ENCODE assay signal across 32 cellular contexts in the genomic region with DNA sequence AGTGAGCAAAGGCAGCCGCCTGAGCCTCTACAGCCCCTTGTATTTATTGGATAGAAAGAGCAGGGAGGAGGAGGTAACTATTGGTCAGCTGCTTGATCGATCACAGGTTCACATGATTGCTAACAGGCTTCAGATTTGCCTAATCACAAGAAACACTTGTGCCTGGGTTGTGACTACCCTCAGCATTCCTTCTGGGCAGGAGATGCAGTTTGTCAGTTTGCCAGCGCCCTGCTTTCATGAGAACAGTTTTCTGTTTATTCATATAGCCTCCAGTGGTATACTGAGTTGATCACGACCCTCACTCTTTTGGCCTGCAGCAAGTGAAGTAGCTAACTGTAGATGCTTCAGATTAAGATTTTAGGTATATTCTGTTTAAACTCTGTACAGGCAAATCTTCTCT.
"Had no signal": no experiment of that assay in that cellular context is flagged by ENCODE, and none has a peak within 500 bp of the region (broad histone marks: within the 10 kb centered on the region; RNA-seq: fewer than 3 reads in every experiment).

No MANE protein-coding gene starts in this region.

- H3K27ac ChIP-seq: ascending aorta, brain microvascular endothelial cell, coronary artery, dorsolateral prefrontal cortex, esophagus muscularis mucosa had no signal

- ATAC-seq: activated naive CD4-positive, alpha-beta T cell treated with anti-CD3 and anti-CD28 coated beads, Interleukin-2, amount 50 U/mL, for 72 hours; activated T-cell treated with anti-CD3 and anti-CD28 coated beads, Interleukin-2, amount 50 U/mL, for 72 hours; T-helper 17 cell had no signal

- H3K4me3 ChIP-seq: ascending aorta, coronary artery, dorsolateral prefrontal cortex, esophagus muscularis mucosa had no signal

- H3K36me3 Mint-ChIP-seq: activated naive CD4-positive, alpha-beta T cell treated with anti-CD3 and anti-CD28 coated beads, Interleukin-2, amount 10 ng/mL, durations not matched to agents 7 days and 5 days; activated naive CD4-positive, alpha-beta T cell treated with anti-CD3 and anti-CD28 coated beads, Interleukin-2, amount 50 U/mL, for 72 hours; activated naive CD8-positive, alpha-beta T cell treated with anti-CD3 and anti-CD28 coated beads, Interleukin-2, amount 10 ng/mL, durations not matched to agents 7 days and 5 days had no signal

- FAIRE-seq: bronchial epithelial cell, frontal cortex had no signal

- H3K9me3 ChIP-seq: ascending aorta, esophagus muscularis mucosa had no signal

- H3K4me1 ChIP-seq: ascending aorta, esophagus muscularis mucosa had no signal

- H3K36me3 ChIP-seq: ascending aorta, brain microvascular endothelial cell, esophagus muscularis mucosa had no signal

- H3K9me3 Mint-ChIP-seq: activated CD4-positive, alpha-beta T cell treated with anti-CD3 and anti-CD28 coated beads, Interleukin-2, amount 10 ng/mL, durations not matched to agents 7 days and 5 days; activated naive CD4-positive, alpha-beta T cell treated with anti-CD3 and anti-CD28 coated beads, Interleukin-2, amount 10 ng/mL, durations not matched to agents 7 days and 5 days; activated naive CD4-positive, alpha-beta T cell treated with anti-CD3 and anti-CD28 coated beads, Interleukin-2, amount 50 U/mL, for 72 hours; activated naive CD8-positive, alpha-beta T cell treated with anti-CD3 and anti-CD28 coated beads, Interleukin-2, amount 10 ng/mL, durations not matched to agents 7 days and 5 days; activated T-cell treated with anti-CD3 and anti-CD28 coated beads, Interleukin-2, amount 50 U/mL, for 24 hours; activated T-cell treated with anti-CD3 and anti-CD28 coated beads, Interleukin-2, amount 50 U/mL, for 72 hours; dendritic cell treated with granulocyte-macrophage colony-stimulating factor and Interleukin-4, amounts not matched to agents 40 ng/mL and 50 ng/mL, for 4 days; endodermal cell; T-helper 2 cell treated with Interferon-gamma antibody and Interleukin-4, amounts not matched to agents 5 μg/mL and 100 μg/mL, for 36 hours had no signal

- H3K4me1 Mint-ChIP-seq: activated CD4-positive, alpha-beta memory T cell treated with anti-CD3 and anti-CD28 coated beads, Interleukin-2, amount 10 ng/mL, durations not matched to agents 7 days and 5 days; activated CD4-positive, alpha-beta T cell treated with anti-CD3 and anti-CD28 coated beads, Interleukin-2, amount 10 ng/mL, durations not matched to agents 7 days and 5 days; activated naive CD4-positive, alpha-beta T cell treated with anti-CD3 and anti-CD28 coated beads, Interleukin-2, amount 10 ng/mL, durations not matched to agents 7 days and 5 days; activated naive CD8-positive, alpha-beta T cell treated with anti-CD3 and anti-CD28 coated beads, Interleukin-2, amount 10 ng/mL, durations not matched to agents 7 days and 5 days; central memory CD8-positive, alpha-beta T cell; endodermal cell; T-helper 17 cell had no signal

- H3K27me3 ChIP-seq: ascending aorta, brain microvascular endothelial cell, dorsolateral prefrontal cortex, esophagus muscularis mucosa had no signal

- H3K4me3 Mint-ChIP-seq: activated CD4-positive, alpha-beta memory T cell treated with anti-CD3 and anti-CD28 coated beads, Interleukin-2, amount 10 ng/mL, durations not matched to agents 7 days and 5 days; activated CD4-positive, alpha-beta T cell treated with anti-CD3 and anti-CD28 coated beads, Interleukin-2, amount 10 ng/mL, durations not matched to agents 7 days and 5 days; activated naive CD4-positive, alpha-beta T cell treated with anti-CD3 and anti-CD28 coated beads, Interleukin-2, amount 10 ng/mL, durations not matched to agents 7 days and 5 days; activated naive CD8-positive, alpha-beta T cell treated with anti-CD3 and anti-CD28 coated beads, Interleukin-2, amount 10 ng/mL, durations not matched to agents 7 days and 5 days; activated T-cell treated with anti-CD3 and anti-CD28 coated beads, Interleukin-2, amount 50 U/mL, for 24 hours; activated T-cell treated with anti-CD3 and anti-CD28 coated beads, Interleukin-2, amount 50 U/mL, for 72 hours; central memory CD8-positive, alpha-beta T cell; dendritic cell treated with granulocyte-macrophage colony-stimulating factor and Interleukin-4, amounts not matched to agents 40 ng/mL and 50 ng/mL, for 4 days; endodermal cell; T-helper 17 cell; T-helper 2 cell treated with Interferon-gamma antibody and Interleukin-4, amounts not matched to agents 5 μg/mL and 100 μg/mL, for 36 hours had no signal

- H3K27me3 Mint-ChIP-seq: activated CD4-positive, alpha-beta memory T cell treated with anti-CD3 and anti-CD28 coated beads, Interleukin-2, amount 10 ng/mL, durations not matched to agents 7 days and 5 days; activated CD4-positive, alpha-beta T cell treated with anti-CD3 and anti-CD28 coated beads, Interleukin-2, amount 10 ng/mL, durations not matched to agents 7 days and 5 days; activated naive CD4-positive, alpha-beta T cell treated with anti-CD3 and anti-CD28 coated beads, Interleukin-2, amount 10 ng/mL, durations not matched to agents 7 days and 5 days; activated naive CD8-positive, alpha-beta T cell treated with anti-CD3 and anti-CD28 coated beads, Interleukin-2, amount 10 ng/mL, durations not matched to agents 7 days and 5 days; activated T-cell treated with anti-CD3 and anti-CD28 coated beads, Interleukin-2, amount 50 U/mL, for 24 hours; central memory CD8-positive, alpha-beta T cell; dendritic cell treated with granulocyte-macrophage colony-stimulating factor and Interleukin-4, amounts not matched to agents 40 ng/mL and 50 ng/mL, for 4 days; T-helper 17 cell had no signal

- H3K27ac Mint-ChIP-seq: activated CD4-positive, alpha-beta memory T cell treated with anti-CD3 and anti-CD28 coated beads, Interleukin-2, amount 10 ng/mL, durations not matched to agents 7 days and 5 days; activated CD4-positive, alpha-beta T cell treated with anti-CD3 and anti-CD28 coated beads, Interleukin-2, amount 10 ng/mL, durations not matched to agents 7 days and 5 days; activated naive CD4-positive, alpha-beta T cell treated with anti-CD3 and anti-CD28 coated beads, Interleukin-2, amount 10 ng/mL, durations not matched to agents 7 days and 5 days; activated naive CD4-positive, alpha-beta T cell treated with anti-CD3 and anti-CD28 coated beads, Interleukin-2, amount 50 U/mL, for 72 hours; activated naive CD8-positive, alpha-beta T cell treated with anti-CD3 and anti-CD28 coated beads, Interleukin-2, amount 10 ng/mL, durations not matched to agents 7 days and 5 days; activated T-cell treated with anti-CD3 and anti-CD28 coated beads, Interleukin-2, amount 50 U/mL, for 24 hours; activated T-cell treated with anti-CD3 and anti-CD28 coated beads, Interleukin-2, amount 50 U/mL, for 72 hours; dendritic cell treated with granulocyte-macrophage colony-stimulating factor and Interleukin-4, amounts not matched to agents 40 ng/mL and 50 ng/mL, for 4 days; endodermal cell; T-helper 17 cell; T-helper 2 cell treated with Interferon-gamma antibody and Interleukin-4, amounts not matched to agents 5 μg/mL and 100 μg/mL, for 36 hours had no signal

- DNase-seq: activated CD4-positive, alpha-beta memory T cell treated with anti-CD3 and anti-CD28 coated beads, Interleukin-2, amount 10 ng/mL, durations not matched to agents 7 days and 5 days; activated CD4-positive, alpha-beta T cell treated with anti-CD3 and anti-CD28 coated beads for 4 hours; activated CD4-positive, alpha-beta T cell treated with anti-CD3 and anti-CD28 coated beads, Interleukin-2, amount 10 ng/mL, durations not matched to agents 7 days and 5 days; activated CD4-positive, alpha-beta T cell treated with anti-CD3 and anti-CD28 coated beads, Interleukin-2, amount 50 U/mL, for 4 hours; activated CD4-positive, CD25-positive, alpha-beta regulatory T cell; activated CD4-positive, CD25-positive, alpha-beta regulatory T cell treated with anti-CD3 and anti-CD28 coated beads, Interleukin-2, amount 50 U/mL, for 72 hours; activated CD8-positive, alpha-beta memory T cell treated with anti-CD3 and anti-CD28 coated beads, Interleukin-2, amount 50 U/mL, for 48 hours; activated gamma-delta T cell; activated naive CD4-positive, alpha-beta T cell; activated naive CD4-positive, alpha-beta T cell treated with anti-CD3 and anti-CD28 coated beads, Interleukin-2, amount 10 ng/mL, durations not matched to agents 7 days and 5 days; activated naive CD8-positive, alpha-beta T cell treated with anti-CD3 and anti-CD28 coated beads, Interleukin-2, amount 10 ng/mL, durations not matched to agents 7 days and 5 days; activated T-cell treated with anti-CD3 and anti-CD28 coated beads for 4 hours; activated T-cell treated with anti-CD3 and anti-CD28 coated beads, Interleukin-2, amount 50 U/mL, for 24 hours; activated T-cell treated with anti-CD3 and anti-CD28 coated beads, Interleukin-2, amount 50 U/mL, for 72 hours; brain microvascular endothelial cell; dorsolateral prefrontal cortex; effector memory CD4-positive, alpha-beta T cell; endodermal cell; erythroblast; head of caudate nucleus; T-helper 1 cell; T-helper 17 cell; T1000 had no signal
